17 cellular contexts compared by ENCODE assay signal in genomic region chr6:1143655-1144054, GRCh38.
"Had no signal": no experiment of that assay in that cellular context is flagged by ENCODE, and none has a peak within 500 bp of the region (broad histone marks: within the 10 kb centered on the region; RNA-seq: fewer than 3 reads in every experiment).

No MANE protein-coding gene starts in this region.

- H3K9ac ChIP-seq: parathyroid adenoma had no signal

- H3K27ac Mint-ChIP-seq: activated naive CD4-positive, alpha-beta T cell treated with anti-CD3 and anti-CD28 coated beads, Interleukin-2, amount 10 ng/mL, durations not matched to agents 7 days and 5 days; activated T-helper 17 cell treated with anti-CD3 and anti-CD28 coated beads, Interleukin-2, amount 50 U/mL, for 72 hours; stimulated activated effector memory CD8-positive, alpha-beta T cell treated with anti-CD3 and anti-CD28 coated beads, Interleukin-12 subunit alpha, Interleukin-12 subunit beta, amount 100 ng/mL, for 72 hours; T-cell had no signal

- H3K36me3 Mint-ChIP-seq: activated naive CD4-positive, alpha-beta T cell treated with anti-CD3 and anti-CD28 coated beads, Interleukin-2, amount 10 ng/mL, durations not matched to agents 7 days and 5 days; stimulated activated effector memory CD8-positive, alpha-beta T cell treated with anti-CD3 and anti-CD28 coated beads, Interleukin-12 subunit alpha, Interleukin-12 subunit beta, amount 100 ng/mL, for 72 hours; T-cell had no signal

- H2AFZ ChIP-seq: parathyroid adenoma had no signal

- H3K4me1 ChIP-seq: adrenal gland, body of pancreas, colonic mucosa, heart left ventricle, parathyroid adenoma, upper lobe of right lung had no signal

- H3K9me3 ChIP-seq: adrenal gland, body of pancreas, colonic mucosa, upper lobe of right lung had no signal

- H3K4me3 Mint-ChIP-seq: activated naive CD4-positive, alpha-beta T cell treated with anti-CD3 and anti-CD28 coated beads, Interleukin-2, amount 10 ng/mL, durations not matched to agents 7 days and 5 days; activated T-helper 17 cell treated with anti-CD3 and anti-CD28 coated beads, Interleukin-2, amount 50 U/mL, for 72 hours; neural crest cell; stimulated activated effector memory CD8-positive, alpha-beta T cell treated with anti-CD3 and anti-CD28 coated beads, Interleukin-12 subunit alpha, Interleukin-12 subunit beta, amount 100 ng/mL, for 72 hours; T-cell had no signal

- H3K4me3 ChIP-seq: adrenal gland, body of pancreas, colonic mucosa, heart left ventricle, thoracic aorta, upper lobe of right lung had no signal

- H3K79me2 ChIP-seq: parathyroid adenoma had no signal

- H3K9me3 Mint-ChIP-seq: activated naive CD4-positive, alpha-beta T cell treated with anti-CD3 and anti-CD28 coated beads, Interleukin-2, amount 10 ng/mL, durations not matched to agents 7 days and 5 days; activated T-helper 17 cell treated with anti-CD3 and anti-CD28 coated beads, Interleukin-2, amount 50 U/mL, for 72 hours; neural crest cell had no signal

- H3K27me3 ChIP-seq: body of pancreas, colonic mucosa, upper lobe of right lung had no signal

- H3K36me3 ChIP-seq: adrenal gland, colonic mucosa, heart left ventricle, thoracic aorta, upper lobe of right lung had no signal

- ATAC-seq: activated T-helper 17 cell treated with anti-CD3 and anti-CD28 coated beads, Interleukin-2, amount 50 U/mL, for 72 hours; body of pancreas; heart left ventricle; left lobe of liver; stimulated activated effector memory CD8-positive, alpha-beta T cell treated with anti-CD3 and anti-CD28 coated beads, Interleukin-12 subunit alpha, Interleukin-12 subunit beta, amount 100 ng/mL, for 72 hours; T-cell; upper lobe of right lung had no signal

- H3K27ac ChIP-seq: adrenal gland, body of pancreas, colonic mucosa, heart left ventricle, parathyroid adenoma, thoracic aorta, upper lobe of right lung had no signal

- DNase-seq: activated CD4-positive, alpha-beta T cell treated with anti-CD3 and anti-CD28 coated beads for 1 hour; activated CD4-positive, alpha-beta T cell treated with anti-CD3 and anti-CD28 coated beads, Interleukin-2, amount 50 U/mL, for 48 hours; activated naive CD4-positive, alpha-beta T cell treated with anti-CD3 and anti-CD28 coated beads, Interleukin-2, amount 10 ng/mL, durations not matched to agents 7 days and 5 days; adrenal gland; body of pancreas; caudate nucleus; colonic mucosa; heart left ventricle; T-cell; T1000; upper lobe of right lung had no signal

- H3K4me1 Mint-ChIP-seq: activated naive CD4-positive, alpha-beta T cell treated with anti-CD3 and anti-CD28 coated beads, Interleukin-2, amount 10 ng/mL, durations not matched to agents 7 days and 5 days; stimulated activated effector memory CD8-positive, alpha-beta T cell treated with anti-CD3 and anti-CD28 coated beads, Interleukin-12 subunit alpha, Interleukin-12 subunit beta, amount 100 ng/mL, for 72 hours had no signal
